ENCODE assay signal across 2 cellular contexts in the genomic region with DNA sequence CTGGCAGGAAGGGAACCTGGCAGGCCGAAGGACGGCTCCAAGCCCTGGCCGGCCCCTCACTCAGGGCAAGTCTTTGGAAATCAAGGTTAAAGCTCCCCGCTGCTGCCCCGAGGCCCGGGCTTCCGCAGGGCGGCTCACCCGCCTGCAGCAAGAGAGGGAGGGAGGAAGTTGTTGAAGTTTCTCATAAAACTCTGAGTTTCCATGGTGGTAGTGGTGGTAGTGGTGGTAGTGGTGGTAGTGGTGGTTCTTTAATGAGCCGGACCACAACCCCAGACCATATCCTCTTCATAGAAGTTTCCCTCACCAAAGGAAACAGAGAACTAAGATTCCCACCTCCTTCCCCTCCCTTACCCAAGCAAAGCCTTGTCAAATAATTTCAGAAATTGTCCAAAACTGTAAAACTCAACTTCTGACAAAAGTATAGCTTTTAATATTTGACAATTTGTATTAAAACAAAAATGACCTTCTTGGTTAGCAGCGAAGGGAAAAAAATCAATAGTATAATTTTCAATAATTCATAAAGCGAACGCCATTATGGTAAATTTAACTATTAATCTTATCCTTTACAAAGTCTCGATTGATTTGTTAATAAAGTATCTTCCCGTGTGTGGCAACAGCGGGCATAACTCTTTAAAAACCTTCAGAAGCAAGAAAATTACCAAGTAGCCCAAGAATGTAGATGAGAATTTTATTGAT.
A peak's percentile ranks its signal among the peaks of the same experiment; 100 is the strongest.
TF ChIP-seq lines count a peak whose summit lies in the region.

No MANE protein-coding gene starts in this region.

TF ChIP-seq in HepG2, 621 proteins besides CTCF, POLR2A, EP300 and RAD21:
- TF ChIP-seq CBX2 (IDR thresholded peaks at IDR 0.05; ENCODE audit: low read depth, low read length) (peak; percentile 89), CBX2 (CRISPR knock-in tag; IDR thresholded peaks at IDR 0.05; ENCODE audit: low read depth) (no peak), CENPX (CRISPR knock-in tag; IDR thresholded peaks at IDR 0.05) (no peak), HHEX (CRISPR knock-in tag; IDR thresholded peaks at IDR 0.05) (no peak), TOE1 (CRISPR knock-in tag; IDR thresholded peaks at IDR 0.05) (no peak), EZH2 (conservative IDR thresholded peaks at IDR 0.05; ENCODE audit: low read depth, low read length) (peak; percentile 95)

TF ChIP-seq in WTC11, 78 proteins besides CTCF, POLR2A, EP300 and RAD21:
- TF ChIP-seq, protein P1, sequence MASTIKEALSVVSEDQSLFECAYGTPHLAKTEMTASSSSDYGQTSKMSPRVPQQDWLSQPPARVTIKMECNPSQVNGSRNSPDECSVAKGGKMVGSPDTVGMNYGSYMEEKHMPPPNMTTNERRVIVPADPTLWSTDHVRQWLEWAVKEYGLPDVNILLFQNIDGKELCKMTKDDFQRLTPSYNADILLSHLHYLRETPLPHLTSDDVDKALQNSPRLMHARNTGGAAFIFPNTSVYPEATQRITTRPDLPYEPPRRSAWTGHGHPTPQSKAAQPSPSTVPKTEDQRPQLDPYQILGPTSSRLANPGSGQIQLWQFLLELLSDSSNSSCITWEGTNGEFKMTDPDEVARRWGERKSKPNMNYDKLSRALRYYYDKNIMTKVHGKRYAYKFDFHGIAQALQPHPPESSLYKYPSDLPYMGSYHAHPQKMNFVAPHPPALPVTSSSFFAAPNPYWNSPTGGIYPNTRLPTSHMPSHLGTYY (CRISPR knock-in tag; IDR thresholded peaks at IDR 0.05) = no peak
- TF ChIP-seq CDX4 (CRISPR knock-in tag; IDR thresholded peaks at IDR 0.05; ENCODE audit: borderline replicate concordance) (no peak), ZNF121 (CRISPR knock-in tag; IDR thresholded peaks at IDR 0.05) (no peak), FOXP4 (CRISPR knock-in tag; IDR thresholded peaks at IDR 0.05) (no peak), IRF1 (CRISPR knock-in tag; IDR thresholded peaks at IDR 0.05) (no peak), NR3C1 (CRISPR knock-in tag; conservative IDR thresholded peaks at IDR 0.05; ENCODE audit: low read depth) (no peak), KAT7 (CRISPR knock-in tag; IDR thresholded peaks at IDR 0.05; ENCODE audit: borderline replicate concordance) (no peak), USF1 (CRISPR knock-in tag; IDR thresholded peaks at IDR 0.05) (no peak), E2F1 (CRISPR knock-in tag; IDR thresholded peaks at IDR 0.05) (no peak), ZNF671 (CRISPR knock-in tag; IDR thresholded peaks at IDR 0.05) (no peak), ELF4 (CRISPR knock-in tag; IDR thresholded peaks at IDR 0.05; ENCODE audit: low read depth) (no peak)
- TF ChIP-seq, protein P2, sequence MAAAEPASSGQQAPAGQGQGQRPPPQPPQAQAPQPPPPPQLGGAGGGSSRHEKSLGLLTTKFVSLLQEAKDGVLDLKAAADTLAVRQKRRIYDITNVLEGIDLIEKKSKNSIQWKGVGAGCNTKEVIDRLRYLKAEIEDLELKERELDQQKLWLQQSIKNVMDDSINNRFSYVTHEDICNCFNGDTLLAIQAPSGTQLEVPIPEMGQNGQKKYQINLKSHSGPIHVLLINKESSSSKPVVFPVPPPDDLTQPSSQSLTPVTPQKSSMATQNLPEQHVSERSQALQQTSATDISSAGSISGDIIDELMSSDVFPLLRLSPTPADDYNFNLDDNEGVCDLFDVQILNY (CRISPR knock-in tag; IDR thresholded peaks at IDR 0.05) = no peak
- TF ChIP-seq, protein P3, sequence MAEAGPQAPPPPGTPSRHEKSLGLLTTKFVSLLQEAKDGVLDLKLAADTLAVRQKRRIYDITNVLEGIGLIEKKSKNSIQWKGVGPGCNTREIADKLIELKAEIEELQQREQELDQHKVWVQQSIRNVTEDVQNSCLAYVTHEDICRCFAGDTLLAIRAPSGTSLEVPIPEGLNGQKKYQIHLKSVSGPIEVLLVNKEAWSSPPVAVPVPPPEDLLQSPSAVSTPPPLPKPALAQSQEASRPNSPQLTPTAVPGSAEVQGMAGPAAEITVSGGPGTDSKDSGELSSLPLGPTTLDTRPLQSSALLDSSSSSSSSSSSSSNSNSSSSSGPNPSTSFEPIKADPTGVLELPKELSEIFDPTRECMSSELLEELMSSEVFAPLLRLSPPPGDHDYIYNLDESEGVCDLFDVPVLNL (CRISPR knock-in tag; IDR thresholded peaks at IDR 0.05; ENCODE audit: borderline replicate concordance, low read depth) = no peak
- TF ChIP-seq, protein P4, sequence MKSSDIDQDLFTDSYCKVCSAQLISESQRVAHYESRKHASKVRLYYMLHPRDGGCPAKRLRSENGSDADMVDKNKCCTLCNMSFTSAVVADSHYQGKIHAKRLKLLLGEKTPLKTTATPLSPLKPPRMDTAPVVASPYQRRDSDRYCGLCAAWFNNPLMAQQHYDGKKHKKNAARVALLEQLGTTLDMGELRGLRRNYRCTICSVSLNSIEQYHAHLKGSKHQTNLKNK (CRISPR knock-in tag; IDR thresholded peaks at IDR 0.05) = no peak
